In genomic region chr13:51846756-51847155, GRCh38 we compare ENCODE assay signal across 1 cellular context.
TF ChIP-seq lines count a peak whose summit lies in the region.

No MANE protein-coding gene starts in this region.

TF ChIP-seq in IMR-90, 13 proteins besides CTCF, POLR2A, EP300 and RAD21:
- no peak for TF ChIP-seq RFX5 (IDR thresholded peaks at IDR 0.05; ENCODE audit: low read depth, low read length)
- no peak for TF ChIP-seq USF2 (IDR thresholded peaks at IDR 0.05; ENCODE audit: low read depth, low read length)
- no peak for TF ChIP-seq RCOR1 (IDR thresholded peaks at IDR 0.05; ENCODE audit: insufficient replicate concordance, low read length)
- no peak for TF ChIP-seq BHLHE40 (IDR thresholded peaks at IDR 0.05; ENCODE audit: low read depth, low read length)
- no peak for TF ChIP-seq MAZ (IDR thresholded peaks at IDR 0.05; ENCODE audit: borderline replicate concordance, low read depth, low read length)
- TF ChIP-seq, protein P1, sequence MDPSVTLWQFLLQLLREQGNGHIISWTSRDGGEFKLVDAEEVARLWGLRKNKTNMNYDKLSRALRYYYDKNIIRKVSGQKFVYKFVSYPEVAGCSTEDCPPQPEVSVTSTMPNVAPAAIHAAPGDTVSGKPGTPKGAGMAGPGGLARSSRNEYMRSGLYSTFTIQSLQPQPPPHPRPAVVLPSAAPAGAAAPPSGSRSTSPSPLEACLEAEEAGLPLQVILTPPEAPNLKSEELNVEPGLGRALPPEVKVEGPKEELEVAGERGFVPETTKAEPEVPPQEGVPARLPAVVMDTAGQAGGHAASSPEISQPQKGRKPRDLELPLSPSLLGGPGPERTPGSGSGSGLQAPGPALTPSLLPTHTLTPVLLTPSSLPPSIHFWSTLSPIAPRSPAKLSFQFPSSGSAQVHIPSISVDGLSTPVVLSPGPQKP (IDR thresholded peaks at IDR 0.05; ENCODE audit: borderline replicate concordance, low read depth, low read length), result no peak
- no peak for TF ChIP-seq MXI1 (IDR thresholded peaks at IDR 0.05; ENCODE audit: borderline replicate concordance, low read depth, low read length)
- no peak for TF ChIP-seq MAFK (IDR thresholded peaks at IDR 0.05; ENCODE audit: low read depth, low read length)
- no peak for TF ChIP-seq CHD1 (IDR thresholded peaks at IDR 0.05; ENCODE audit: low read depth, low read length)
